ENCODE assay signal across 13 cellular contexts in genomic region chr1:2330511-2331199, GRCh38.
A peak's percentile ranks its signal among the peaks of the same experiment; 100 is the strongest.
DNase-seq lines count a peak whose midpoint lies in the region; ATAC-seq and TF ChIP-seq lines count a peak whose summit lies in the region.
"Had no signal": no experiment of that assay in that cellular context is flagged by ENCODE, and none has a peak within 500 bp of the region (broad histone marks: within the 10 kb centered on the region; RNA-seq: fewer than 3 reads in every experiment).

No MANE protein-coding gene starts in this region.

- H3K4me1 ChIP-seq in osteoblast (ENCODE audit: insufficient read depth, low read length): peaks cover 4% of the 10 kb centered on the region
- no peaks in the 10 kb centered on the region for H3K4me1 ChIP-seq in CD4-positive, alpha-beta memory T cell (ENCODE audit: insufficient read depth, low read length)

- H3K4me1 Mint-ChIP-seq in CD4-positive, alpha-beta memory T cell: peaks cover 0 to 5% (median 1%) of the 10 kb centered on the region in 4 donors
- H3K4me1 Mint-ChIP-seq in natural killer cell: no peaks in the 10 kb centered on the region

- H3K27ac ChIP-seq in osteoblast (ENCODE audit: low read depth, low read length) (no peak overlapping the region), WERI-Rb-1 (no peak overlapping the region)
- H3K27ac ChIP-seq in CD4-positive, alpha-beta memory T cell (ENCODE audit: low read depth, low read length): no peak overlapping the region

- POLR2A ChIA-PET in CD4-positive, alpha-beta memory T cell (lab: Charles Lee; ENCODE audit: partially characterized antibody): no interaction called here

- TF ChIP-seq CTCF in osteoblast (IDR thresholded peaks at IDR 0.05; ENCODE audit: extremely low read depth, low read depth, low read length) (no peak), WERI-Rb-1 (IDR thresholded peaks at IDR 0.05; ENCODE audit: low read depth, low read length) (no peak), natural killer cell (IDR thresholded peaks at IDR 0.05) (no peak)

- peak overlapping the region; percentile 30 for H3K4me3 ChIP-seq in osteoblast (ENCODE audit: insufficient read depth, low read length)
- no peak overlapping the region for H3K4me3 ChIP-seq in WERI-Rb-1 (ENCODE audit: low read depth, low read length)
- H3K4me3 ChIP-seq in CD4-positive, alpha-beta memory T cell (ENCODE audit: low read length in 2 of 2): no peak overlapping the region
- H3K4me3 ChIP-seq: MG63 had no signal

- no peak overlapping the region for H3K4me3 Mint-ChIP-seq in CD4-positive, alpha-beta memory T cell
- H3K4me3 Mint-ChIP-seq in natural killer cell: no peak overlapping the region
- H3K4me3 Mint-ChIP-seq: T-helper 1 cell treated with Interleukin-12 subunit alpha and Interleukin-12 subunit beta and Interleukin-4 antibody, amounts not matched to agents 30 μg/mL and 1 μg/mL, for 36 hours had no signal

- no peak overlapping the region for H3K4me2 ChIP-seq in osteoblast (ENCODE audit: insufficient read depth, low read length)

- no peaks in the 10 kb centered on the region for H3K79me2 ChIP-seq in osteoblast (ENCODE audit: insufficient read depth, low read length)

- no peak for TF ChIP-seq POLR2A in erythroblast (IDR thresholded peaks at IDR 0.05; ENCODE audit: low read length)

- H3K27me3 Mint-ChIP-seq in CD4-positive, alpha-beta memory T cell: no peaks in the 10 kb centered on the region
- peaks cover 0 to 4% of the 10 kb centered on the region in 2 donors for H3K27me3 Mint-ChIP-seq in natural killer cell (ENCODE audit: low read depth in 2 of 2)

- no peaks in the 10 kb centered on the region for H4K20me1 ChIP-seq in osteoblast (ENCODE audit: insufficient read depth, low read length)

- ATAC-seq in Right ventricle myocardium inferior (peak; percentile 54), natural killer cell (no peak)

- peaks cover 0 to 3% (median 0%) of the 10 kb centered on the region in 8 donors for H3K9me3 Mint-ChIP-seq in CD4-positive, alpha-beta memory T cell
- no peaks in the 10 kb centered on the region for H3K9me3 Mint-ChIP-seq in natural killer cell
- H3K9me3 Mint-ChIP-seq: T-helper 1 cell treated with Interleukin-12 subunit alpha and Interleukin-12 subunit beta and Interleukin-4 antibody, amounts not matched to agents 30 μg/mL and 1 μg/mL, for 36 hours had no signal

- H2AFZ ChIP-seq in osteoblast (ENCODE audit: low read length): no peak overlapping the region

- H3K36me3 Mint-ChIP-seq in CD4-positive, alpha-beta memory T cell: no peaks in the 10 kb centered on the region
- no peaks in the 10 kb centered on the region for H3K36me3 Mint-ChIP-seq in natural killer cell

- H3K27me3 ChIP-seq in osteoblast (ENCODE audit: insufficient read depth, low read length) (no peaks in the 10 kb centered on the region), WERI-Rb-1 (ENCODE audit: insufficient read depth, low read depth, severe bottlenecking) (no peaks in the 10 kb centered on the region)
- H3K27me3 ChIP-seq in CD4-positive, alpha-beta memory T cell (ENCODE audit: insufficient read depth, low read length): no peaks in the 10 kb centered on the region
- H3K27me3 ChIP-seq: MG63 had no signal

- no peaks in the 10 kb centered on the region for H3K36me3 ChIP-seq in osteoblast (ENCODE audit: insufficient read depth, low read length)
- no peaks in the 10 kb centered on the region for H3K36me3 ChIP-seq in WERI-Rb-1
- H3K36me3 ChIP-seq in CD4-positive, alpha-beta memory T cell (ENCODE audit: insufficient read depth, low read length): no peaks in the 10 kb centered on the region
- H3K36me3 ChIP-seq: MG63 had no signal

- H3K27ac Mint-ChIP-seq in CD4-positive, alpha-beta memory T cell: no peak overlapping the region
- no peak overlapping the region for H3K27ac Mint-ChIP-seq in natural killer cell
- H3K27ac Mint-ChIP-seq: T-helper 1 cell treated with Interleukin-12 subunit alpha and Interleukin-12 subunit beta and Interleukin-4 antibody, amounts not matched to agents 30 μg/mL and 1 μg/mL, for 36 hours had no signal

- DNase-seq in Right ventricle myocardium inferior (ENCODE audit: missing footprints) (no peak), cardiac septum (ENCODE audit: low spot score) (no peak), foreskin melanocyte (peak; percentile 45), osteoblast (ENCODE audit: insufficient read length, low spot score, missing footprints) (peak; percentile 97), WERI-Rb-1 (no peak), erythroblast (lab: John Stamatoyannopoulos, UW) (no peak), natural killer cell (no peak)
- no peak for DNase-seq in CD4-positive, alpha-beta memory T cell
- DNase-seq: activated CD8-positive, alpha-beta memory T cell treated with anti-CD3 and anti-CD28 coated beads, Interleukin-2, amount 50 U/mL, for 48 hours; MG63; NCI-H526 treated with DMSO at 0.1 percent for 48 hours; substantia nigra had no signal

- CTCF ChIA-PET in CD4-positive, alpha-beta memory T cell (lab: Charles Lee; ENCODE audit: partially characterized antibody): interaction anchor here (1.1 kb wide), 1 partner anchor 35 kb away, joined by 3 read pairs; no protein-coding TSS in a partner anchor

- intact Hi-C loops in Right ventricle myocardium inferior (cut with DNase I): no loop called here
- intact Hi-C loops in cardiac septum (cut with DNase I): no loop called here
- intact Hi-C loops in CD4-positive, alpha-beta memory T cell (cut with micrococcal nuclease): no loop called here
- intact Hi-C loops in natural killer cell (cut with micrococcal nuclease): no loop called here

- no peaks in the 10 kb centered on the region for H3K9me3 ChIP-seq in osteoblast (ENCODE audit: low read depth, low read length)
- no peaks in the 10 kb centered on the region for H3K9me3 ChIP-seq in WERI-Rb-1 (ENCODE audit: severe bottlenecking)
- H3K9me3 ChIP-seq in CD4-positive, alpha-beta memory T cell (ENCODE audit: control insufficient read depth in 1 of 2, low read length in 2 of 2): no peaks in the 10 kb centered on the region
- H3K9me3 ChIP-seq: MG63 had no signal

Comparison
In these comparisons a context has a peak if more than half of its experiments do, and no peak if none do; other contexts are left out.
1. DNase-seq: peak in foreskin melanocyte (single experiment) and osteoblast (single experiment); none in Right ventricle myocardium inferior (single experiment), cardiac septum (single experiment), WERI-Rb-1 (single experiment), erythroblast (0 of 2), CD4-positive, alpha-beta memory T cell (0 of 5) and natural killer cell (single experiment).